8 cellular contexts compared by ENCODE assay signal in genomic region chr17:34519286-34519685, GRCh38.
DNase-seq lines count a peak whose midpoint lies in the region; ATAC-seq and TF ChIP-seq lines count a peak whose summit lies in the region.

No MANE protein-coding gene starts in this region.

- H3K36me3 ChIP-seq in SK-N-SH (replicated peaks in 1 of 2; ENCODE audit: control insufficient read depth in 1 of 2, insufficient read depth in 2 of 2, low read length in 1 of 2) = no peaks in the 10 kb centered on the region

- no peaks in the 10 kb centered on the region for H3K4me1 ChIP-seq in SK-N-SH (ENCODE audit: control insufficient read depth in 1 of 2, insufficient read depth in 2 of 2, low read depth in 1 of 2, low read length in 1 of 2)

- H3K4me2 ChIP-seq in SK-N-SH = no peak overlapping the region

- H3K9me2 ChIP-seq in SK-N-SH = no peaks in the 10 kb centered on the region

- POLR2A ChIA-PET in SK-N-SH (lab: Yijun Ruan, JAX) = no interaction called here

- no peak overlapping the region for H3K9ac ChIP-seq in SK-N-SH

- TF ChIP-seq EP300 in SK-N-SH (IDR thresholded peaks at IDR 0.05; ENCODE audit: borderline replicate concordance in 1 of 2, low read depth in 1 of 2, low read length in 1 of 2) = no peak

- ATAC-seq in GM21447 (IDR thresholded peaks at IDR 0.05; ENCODE audit: unreplicated experiment) (no peak), HG02884 (IDR thresholded peaks at IDR 0.05; ENCODE audit: unreplicated experiment) (no peak), GM19351 (IDR thresholded peaks at IDR 0.05; ENCODE audit: unreplicated experiment) (no peak)

- no peak overlapping the region for H3K27ac ChIP-seq in SK-N-SH (ENCODE audit: low read depth in 2 of 2, low read length in 1 of 2)

- no peaks in the 10 kb centered on the region for H4K20me1 ChIP-seq in SK-N-SH (ENCODE audit: insufficient read depth)

- no peaks in the 10 kb centered on the region for H3K79me2 ChIP-seq in SK-N-SH (ENCODE audit: insufficient read depth)

- WGBS in SK-N-SH (ENCODE audit: low lambda C conversion rate) = 46% methylated on average over 4 of the region's 7 CpGs

- TF ChIP-seq RAD21 in SK-N-SH (IDR thresholded peaks at IDR 0.05; ENCODE audit: low read length) = peak; percentile 50

- no peaks in the 10 kb centered on the region for H3K27me3 ChIP-seq in SK-N-SH (ENCODE audit: insufficient read depth)

- no peak for DNase-seq in AG10803 (ENCODE audit: low read depth)
- peak; percentile 40 for DNase-seq in GM12865 (ENCODE audit: low read depth)
- DNase-seq in SK-N-SH = peak; percentile 49
- peak; percentile 80 for DNase-seq in iPS-NIHi11 (ENCODE audit: low spot score)
- DNase-seq in NK-92 (lab: John Stamatoyannopoulos, UW; ENCODE audit: unreplicated experiment) = no peak

- TF ChIP-seq CTCF in AG10803 (conservative IDR thresholded peaks at IDR 0.05; ENCODE audit: low read length) = peak; percentile 13
- peak; percentile 59 for TF ChIP-seq CTCF in GM12865 (IDR thresholded peaks at IDR 0.05; ENCODE audit: insufficient read depth, low read depth, low read length, missing control alignments)
- TF ChIP-seq CTCF in SK-N-SH (IDR thresholded peaks at IDR 0.05) = peak; percentile 51

- H3K4me3 ChIP-seq in AG10803 (ENCODE audit: low read length) = no peak overlapping the region
- no peak overlapping the region for H3K4me3 ChIP-seq in GM12865 (ENCODE audit: low read depth, low read length)
- no peak overlapping the region; a peak in 1 of 4 replicates for H3K4me3 ChIP-seq in SK-N-SH (ENCODE audit: low read depth in 2 of 2, low read length in 1 of 2)

- no peak overlapping the region for H2AFZ ChIP-seq in SK-N-SH (ENCODE audit: low read depth)

- H3F3A ChIP-seq in SK-N-SH (replicated peaks; ENCODE audit: insufficient read depth) = no peaks in the 10 kb centered on the region

- H3K9me3 ChIP-seq in SK-N-SH = no peaks in the 10 kb centered on the region

- CTCF ChIA-PET in SK-N-SH (lab: Yijun Ruan, JAX) = interaction anchor here (0.7 to 1.6 kb wide), 13 partner anchors 8 to 373 kb away, joined by 3 to 6 read pairs (median 3); no protein-coding TSS in a partner anchor

TF ChIP-seq in SK-N-SH, 30 proteins besides CTCF, POLR2A, EP300 and RAD21:
- no peak for TF ChIP-seq IRF3 (IDR thresholded peaks at IDR 0.05; ENCODE audit: low read depth, low read length)
- TF ChIP-seq, protein P1, sequence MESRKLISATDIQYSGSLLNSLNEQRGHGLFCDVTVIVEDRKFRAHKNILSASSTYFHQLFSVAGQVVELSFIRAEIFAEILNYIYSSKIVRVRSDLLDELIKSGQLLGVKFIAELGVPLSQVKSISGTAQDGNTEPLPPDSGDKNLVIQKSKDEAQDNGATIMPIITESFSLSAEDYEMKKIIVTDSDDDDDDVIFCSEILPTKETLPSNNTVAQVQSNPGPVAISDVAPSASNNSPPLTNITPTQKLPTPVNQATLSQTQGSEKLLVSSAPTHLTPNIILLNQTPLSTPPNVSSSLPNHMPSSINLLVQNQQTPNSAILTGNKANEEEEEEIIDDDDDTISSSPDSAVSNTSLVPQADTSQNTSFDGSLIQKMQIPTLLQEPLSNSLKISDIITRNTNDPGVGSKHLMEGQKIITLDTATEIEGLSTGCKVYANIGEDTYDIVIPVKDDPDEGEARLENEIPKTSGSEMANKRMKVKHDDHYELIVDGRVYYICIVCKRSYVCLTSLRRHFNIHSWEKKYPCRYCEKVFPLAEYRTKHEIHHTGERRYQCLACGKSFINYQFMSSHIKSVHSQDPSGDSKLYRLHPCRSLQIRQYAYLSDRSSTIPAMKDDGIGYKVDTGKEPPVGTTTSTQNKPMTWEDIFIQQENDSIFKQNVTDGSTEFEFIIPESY (IDR thresholded peaks at IDR 0.05; ENCODE audit: borderline replicate concordance, low read depth) = no peak
- no peak for TF ChIP-seq MXI1 (IDR thresholded peaks at IDR 0.05; ENCODE audit: low read depth, low read length)
- peak; percentile 21; the same call in 1 of the 2 replicates for TF ChIP-seq SMC3 (IDR thresholded peaks at IDR 0.05; ENCODE audit: low read depth, low read length)

Comparison
In these comparisons a context has a peak if more than half of its experiments do, and no peak if none do; other contexts are left out.
1. DNase-seq: peak in GM12865 (single experiment), SK-N-SH (single experiment) and iPS-NIHi11 (single experiment); none in AG10803 (single experiment) and NK-92 (single experiment).
2. Peak in every context shown above with its lines, with median percentiles within 50 percentile points of each other: CTCF ChIP-seq.